In genomic region chr19:41218249-41218614, GRCh38 we compare ENCODE assay signal across 10 cellular contexts. TPM values are rescaled to one million over a fixed set of nuclear protein-coding genes. Genes with fewer than 3 reads are reported as not detected.
A peak's percentile ranks its signal among the peaks of the same experiment; 100 is the strongest.
DNase-seq lines count a peak whose midpoint lies in the region; ATAC-seq and TF ChIP-seq lines count a peak whose summit lies in the region.
"Had no signal": no experiment of that assay in that cellular context is flagged by ENCODE, and none has a peak within 500 bp of the region (broad histone marks: within the 10 kb centered on the region; RNA-seq: fewer than 3 reads in every experiment).

No MANE protein-coding gene starts in this region.

- H3K9me3 ChIP-seq in Panc1 (ENCODE audit: control insufficient read depth, insufficient read depth, low read depth, low read length) (no peaks in the 10 kb centered on the region), mesenchymal stem cell (ENCODE audit: control insufficient read depth, low read length) (no peaks in the 10 kb centered on the region)

- H3K4me3 ChIP-seq in Panc1 (ENCODE audit: low read depth in 2 of 2, low read length in 2 of 2) (peak overlapping the region; percentile 56 to 80), dorsolateral prefrontal cortex (peak overlapping the region in 27 of 59 donors; percentile 1 to 66 (median 59)), mesenchymal stem cell (ENCODE audit: insufficient read depth in 1 of 2, low read depth in 1 of 2, low read length in 2 of 2) (peak overlapping the region; percentile 85 to 98)

- H3K4me1 ChIP-seq in Panc1 (ENCODE audit: control insufficient read depth, insufficient read depth, low read length) (peaks cover 21% of the 10 kb centered on the region), mesenchymal stem cell (ENCODE audit: control insufficient read depth, insufficient read depth, low read depth, low read length) (peaks cover 30% of the 10 kb centered on the region)

- WGBS in mesenchymal stem cell = 76% methylated on average over 7 of the region's 7 CpGs

- no peak for TF ChIP-seq CTCF in Panc1 (IDR thresholded peaks at IDR 0.05)
- no peak for TF ChIP-seq CTCF in dorsolateral prefrontal cortex (IDR thresholded peaks at IDR 0.05 in 54 of 56, conservative IDR thresholded peaks at IDR 0.05 in 2 of 56; ENCODE audit: low read depth in 1 of 56, partially characterized antibody in 56 of 56)

- no peak overlapping the region for H3K4me3 Mint-ChIP-seq in activated CD8-positive, alpha-beta memory T cell treated with anti-CD3 and anti-CD28 coated beads, Interleukin-2, amount 10 ng/mL, durations not matched to agents 7 days and 5 days
- H3K4me3 Mint-ChIP-seq: activated naive CD8-positive, alpha-beta T cell treated with anti-CD3 and anti-CD28 coated beads, Interleukin-2, amount 10 ng/mL, durations not matched to agents 7 days and 5 days had no signal

- H2BK120ac ChIP-seq in mesenchymal stem cell (ENCODE audit: low read depth, low read length) = peak overlapping the region; percentile 82

- peak overlapping the region; percentile 21 for H2BK15ac ChIP-seq in mesenchymal stem cell (ENCODE audit: low read depth, poor library complexity, severe bottlenecking)

- H2BK12ac ChIP-seq in mesenchymal stem cell (ENCODE audit: low read length in 2 of 2) = peak overlapping the region; percentile 61 to 98

- no peak overlapping the region for H3K27ac Mint-ChIP-seq in activated CD8-positive, alpha-beta memory T cell treated with anti-CD3 and anti-CD28 coated beads, Interleukin-2, amount 10 ng/mL, durations not matched to agents 7 days and 5 days
- H3K27ac Mint-ChIP-seq: activated naive CD8-positive, alpha-beta T cell treated with anti-CD3 and anti-CD28 coated beads, Interleukin-2, amount 10 ng/mL, durations not matched to agents 7 days and 5 days had no signal

- peak overlapping the region; percentile 84 for H3K27ac ChIP-seq in Panc1 (ENCODE audit: low read length)
- H3K27ac ChIP-seq in dorsolateral prefrontal cortex = peak overlapping the region in 42 of 59 donors; percentile 12 to 89 (median 62)
- peak overlapping the region; percentile 84 for H3K27ac ChIP-seq in mesenchymal stem cell (ENCODE audit: low read length, poor library complexity, severe bottlenecking)
- peak overlapping the region; percentile 45 for H3K27ac ChIP-seq in temporal lobe (ENCODE audit: low read depth, low read length)

- DNase-seq in Panc1 (ENCODE audit: low read depth, low spot score) = no peak
- no peak for DNase-seq in dorsolateral prefrontal cortex
- DNase-seq in mesenchymal stem cell = no peak
- DNase-seq in activated CD8-positive, alpha-beta memory T cell treated with anti-CD3 and anti-CD28 coated beads, Interleukin-2, amount 10 ng/mL, durations not matched to agents 7 days and 5 days = no peak
- no peak for DNase-seq in NCI-H2227 (lab: John Stamatoyannopoulos, UW; ENCODE audit: unreplicated experiment)
- DNase-seq in putamen (ENCODE audit: low spot score) = no peak
- no peak for DNase-seq in NCI-H1105 (lab: John Stamatoyannopoulos, UW)
- DNase-seq: activated CD4-positive, CD25-positive, alpha-beta regulatory T cell; activated naive CD8-positive, alpha-beta T cell treated with anti-CD3 and anti-CD28 coated beads, Interleukin-2, amount 10 ng/mL, durations not matched to agents 7 days and 5 days had no signal

- POLR2A ChIA-PET in Panc1 (lab: Charles Lee) = no interaction called here

- peak overlapping the region in 1 of 2 experiments; percentile 72 for H3K14ac ChIP-seq in mesenchymal stem cell (ENCODE audit: low read length in 2 of 2)

- intact Hi-C loops in Panc1 (cut with micrococcal nuclease; ENCODE audit: unreplicated experiment) = no loop called here
- intact Hi-C loops in dorsolateral prefrontal cortex (cut with DNase I) = no loop called here

- H4K8ac ChIP-seq in mesenchymal stem cell (ENCODE audit: low read length) = peak overlapping the region; percentile 88

- H4K91ac ChIP-seq in mesenchymal stem cell (ENCODE audit: low read length) = peak overlapping the region; percentile 31

- peaks cover 47% of the 10 kb centered on the region for H3K27me3 Mint-ChIP-seq in activated CD8-positive, alpha-beta memory T cell treated with anti-CD3 and anti-CD28 coated beads, Interleukin-2, amount 10 ng/mL, durations not matched to agents 7 days and 5 days

- H3K79me1 ChIP-seq in mesenchymal stem cell (replicated peaks; ENCODE audit: low read length, poor library complexity, severe bottlenecking) = no peaks in the 10 kb centered on the region

- H3K18ac ChIP-seq in mesenchymal stem cell (ENCODE audit: low read depth in 1 of 2, low read length in 2 of 2) = peak overlapping the region; percentile 15 to 98

- no peak overlapping the region for H3K23ac ChIP-seq in mesenchymal stem cell (ENCODE audit: low read length in 2 of 2)

- H2AFZ ChIP-seq in mesenchymal stem cell (ENCODE audit: low read depth, low read length) = peak overlapping the region; percentile 65

- H3K9ac ChIP-seq in mesenchymal stem cell (ENCODE audit: low read length) = peak overlapping the region; percentile 98

- H3K36me3 Mint-ChIP-seq in activated CD8-positive, alpha-beta memory T cell treated with anti-CD3 and anti-CD28 coated beads, Interleukin-2, amount 10 ng/mL, durations not matched to agents 7 days and 5 days = no peaks in the 10 kb centered on the region
- H3K36me3 Mint-ChIP-seq: activated naive CD8-positive, alpha-beta T cell treated with anti-CD3 and anti-CD28 coated beads, Interleukin-2, amount 10 ng/mL, durations not matched to agents 7 days and 5 days had no signal

- peak overlapping the region; percentile 28 for H2AK5ac ChIP-seq in mesenchymal stem cell (ENCODE audit: low read length, severe bottlenecking)

- H2BK5ac ChIP-seq in mesenchymal stem cell (ENCODE audit: low read depth, low read length, poor library complexity, severe bottlenecking) = peak overlapping the region; percentile 37

- H3K27me3 ChIP-seq in Panc1 (ENCODE audit: control insufficient read depth, insufficient read depth, low read length) = no peaks in the 10 kb centered on the region
- H3K27me3 ChIP-seq in dorsolateral prefrontal cortex = peaks cover 0 to 37% (median 10%) of the 10 kb centered on the region in 45 donors
- H3K27me3 ChIP-seq in mesenchymal stem cell (ENCODE audit: control insufficient read depth in 1 of 2, insufficient read depth in 1 of 2, low read length in 2 of 2) = no peaks in the 10 kb centered on the region

- CTCF ChIA-PET in Panc1 (lab: Charles Lee) = interaction anchor here (0.8 kb wide), 1 partner anchor 86 kb away, joined by 6 read pairs; no protein-coding TSS in a partner anchor
- CTCF ChIA-PET in activated CD8-positive, alpha-beta memory T cell treated with anti-CD3 and anti-CD28 coated beads, Interleukin-2, amount 10 ng/mL, durations not matched to agents 7 days and 5 days (lab: Charles Lee) = no interaction called here

- ATAC-seq in Panc1 = no peak
- no peak for ATAC-seq in activated CD8-positive, alpha-beta memory T cell treated with anti-CD3 and anti-CD28 coated beads, Interleukin-2, amount 10 ng/mL, durations not matched to agents 7 days and 5 days

- peak overlapping the region; percentile 16 to 63 for H3K4ac ChIP-seq in mesenchymal stem cell (ENCODE audit: low read depth in 1 of 2, low read length in 2 of 2)

- H3K36me3 ChIP-seq in Panc1 (ENCODE audit: control insufficient read depth, insufficient read depth, low read length) (no peaks in the 10 kb centered on the region), mesenchymal stem cell (ENCODE audit: control insufficient read depth in 1 of 2, insufficient read depth in 2 of 2, low read depth in 1 of 2, low read length in 2 of 2) (peaks cover 21% of the 10 kb centered on the region in 2 experiments)

- in situ Hi-C loops in Panc1 (cut with HindIII; ENCODE audit: low pct_unique_long_range_greater_than_20kb, low sequenced_read_pairs) = no loop called here

- H3K4me1 Mint-ChIP-seq in activated CD8-positive, alpha-beta memory T cell treated with anti-CD3 and anti-CD28 coated beads, Interleukin-2, amount 10 ng/mL, durations not matched to agents 7 days and 5 days = no peaks in the 10 kb centered on the region

- no peaks in the 10 kb centered on the region for H3K9me3 Mint-ChIP-seq in activated CD8-positive, alpha-beta memory T cell treated with anti-CD3 and anti-CD28 coated beads, Interleukin-2, amount 10 ng/mL, durations not matched to agents 7 days and 5 days (ENCODE audit: low read depth)
- H3K9me3 Mint-ChIP-seq: activated naive CD8-positive, alpha-beta T cell treated with anti-CD3 and anti-CD28 coated beads, Interleukin-2, amount 10 ng/mL, durations not matched to agents 7 days and 5 days had no signal

- H3K4me2 ChIP-seq in mesenchymal stem cell (ENCODE audit: low read length, poor library complexity, severe bottlenecking) = peak overlapping the region; percentile 51

- BruUV-seq in Panc1 (replicated peaks; lab: Mats Ljungman, UMichigan) = no TSS peak

RNA-seq across cellular contexts. Expression of gene AXL, which starts 0.8 kb away (rescaled TPM):
- total RNA-seq in Panc1 (2021; ENCODE audit: unreplicated experiment) (128 TPM), dorsolateral prefrontal cortex (10 to 100 TPM; 12.6 to 72.8 (median 27.6) TPM), temporal lobe (7.1 TPM)
- polyA plus RNA-seq in Panc1 (2012; ENCODE audit: insufficient read length) = 87.2 TPM
- 91.5 TPM for polyA plus RNA-seq in mesenchymal stem cell (2013, experiment 1 of 2)
- 89.9 TPM for polyA plus RNA-seq in mesenchymal stem cell (2013, experiment 2 of 2)
- under 1 TPM; 0.05 to 0.29 TPM for total RNA-seq in activated CD8-positive, alpha-beta memory T cell treated with anti-CD3 and anti-CD28 coated beads, Interleukin-2, amount 10 ng/mL, durations not matched to agents 7 days and 5 days

RNA-seq across cellular contexts. Expression of gene CYP2S1, which starts 25.2 kb away (rescaled TPM):
- total RNA-seq in Panc1 (2021; ENCODE audit: unreplicated experiment) (8.5 TPM), dorsolateral prefrontal cortex (1 to 10 TPM in 102 of 120 experiments, under 1 TPM in 18; 0.28 to 4.2 (median 1.7) TPM), temporal lobe (under 0.01 TPM)
- 10.0 TPM for polyA plus RNA-seq in Panc1 (2012; ENCODE audit: insufficient read length)
- polyA plus RNA-seq in mesenchymal stem cell (2013, experiment 1 of 2) = 19.0 TPM
- polyA plus RNA-seq in mesenchymal stem cell (2013, experiment 2 of 2) = 18.5 TPM
- under 1 TPM in 1 of 2 experiments, not detected in 1; 0.19 TPM for total RNA-seq in activated CD8-positive, alpha-beta memory T cell treated with anti-CD3 and anti-CD28 coated beads, Interleukin-2, amount 10 ng/mL, durations not matched to agents 7 days and 5 days

RNA-seq across cellular contexts. Expression of gene HNRNPUL1, which starts 45.9 kb away (rescaled TPM):
- total RNA-seq in Panc1 (2021; ENCODE audit: unreplicated experiment) (183 TPM), dorsolateral prefrontal cortex (100 to 1,000 TPM in 114 of 120 experiments, 10 to 100 TPM in 6; 92.7 to 156 (median 118) TPM), temporal lobe (101 TPM)
- 148 TPM for polyA plus RNA-seq in Panc1 (2012; ENCODE audit: insufficient read length)
- polyA plus RNA-seq in mesenchymal stem cell (2013, experiment 1 of 2) = 178 TPM
- polyA plus RNA-seq in mesenchymal stem cell (2013, experiment 2 of 2) = 179 TPM
- 100 to 1,000 TPM; 342 to 348 TPM for total RNA-seq in activated CD8-positive, alpha-beta memory T cell treated with anti-CD3 and anti-CD28 coated beads, Interleukin-2, amount 10 ng/mL, durations not matched to agents 7 days and 5 days
